ENCODE assay signal across 23 cellular contexts in the genomic region with DNA sequence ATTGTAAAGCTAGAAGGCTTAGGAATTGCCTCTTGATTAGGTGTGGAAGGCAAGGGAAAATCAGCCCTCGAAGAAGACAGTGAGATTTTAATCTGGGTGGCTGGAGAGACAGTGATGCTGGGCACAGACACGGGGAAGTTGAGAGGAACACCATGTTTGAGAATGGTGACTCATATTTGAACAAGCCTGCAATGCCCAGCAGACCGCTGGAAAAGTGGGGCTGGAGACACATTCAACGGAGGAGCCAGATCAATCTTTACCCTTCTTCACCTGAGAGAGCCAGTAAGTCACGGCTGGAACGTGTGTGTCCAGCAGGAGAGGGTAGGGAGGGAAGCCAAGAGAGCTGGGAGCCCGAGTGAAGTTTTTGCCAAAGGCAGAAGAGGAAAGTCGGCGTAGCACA. TPM values are rescaled to one million over a fixed set of nuclear protein-coding genes. Genes with fewer than 3 reads are reported as not detected.
"Had no signal": no experiment of that assay in that cellular context is flagged by ENCODE, and none has a peak within 500 bp of the region (broad histone marks: within the 10 kb centered on the region; RNA-seq: fewer than 3 reads in every experiment).

No MANE protein-coding gene starts in this region.

- H3K27me3 ChIP-seq: ovary, right lobe of liver had no signal

- H3K27ac ChIP-seq: dorsolateral prefrontal cortex, ovary, right lobe of liver, tibial nerve, upper lobe of left lung had no signal

- FAIRE-seq: colon, frontal cortex, keratinocyte, small intestine, urothelium cell line had no signal

- H3K36me3 ChIP-seq: ovary, right lobe of liver, tibial nerve, upper lobe of left lung had no signal

- H3K9me3 ChIP-seq: ovary, right lobe of liver, tibial nerve, upper lobe of left lung had no signal

- H3K4me3 ChIP-seq: dorsolateral prefrontal cortex, lung, ovary, right lobe of liver, tibial nerve, upper lobe of left lung had no signal

- ATAC-seq: left lobe of liver; natural killer cell; stimulated activated naive CD8-positive, alpha-beta T cell treated with anti-CD3 and anti-CD28 coated beads, Interleukin-15, amount 100 ng/mL, for 72 hours had no signal

- DNase-seq: dorsolateral prefrontal cortex; effector CD4-positive, alpha-beta T cell; head of caudate nucleus; natural killer cell; occipital lobe; ovary; small intestine; stimulated activated CD4-positive, alpha-beta T cell treated with anti-CD3 and anti-CD28 coated beads, Interleukin-12 subunit alpha, Interleukin-12 subunit beta, amount 100 ng/mL, for 4 hours; stimulated activated CD4-positive, alpha-beta T cell treated with anti-CD3 and anti-CD28 coated beads, Interleukin-1b, Interleukin-23, amount 100 ng/mL, for 48 hours; stimulated activated CD4-positive, alpha-beta T cell treated with anti-CD3 and anti-CD28 coated beads, Interleukin-4, amount 100 ng/mL, for 1 hour; stimulated activated CD8-positive, alpha-beta memory T cell treated with anti-CD3 and anti-CD28 coated beads, Interleukin-4, amount 100 ng/mL, for 48 hours; stimulated activated naive CD4-positive, alpha-beta T cell; stimulated activated naive CD8-positive, alpha-beta T cell treated with anti-CD3 and anti-CD28 coated beads, Interleukin-15, amount 100 ng/mL, for 72 hours; upper lobe of left lung had no signal

RNA-seq across cellular contexts. Expression of a gene that starts 3.7 kb away (rescaled TPM):
- total RNA-seq: glomerular endothelial cell had no signal
